Comparison of ENCODE assay signal across 19 cellular contexts in the genomic region with DNA sequence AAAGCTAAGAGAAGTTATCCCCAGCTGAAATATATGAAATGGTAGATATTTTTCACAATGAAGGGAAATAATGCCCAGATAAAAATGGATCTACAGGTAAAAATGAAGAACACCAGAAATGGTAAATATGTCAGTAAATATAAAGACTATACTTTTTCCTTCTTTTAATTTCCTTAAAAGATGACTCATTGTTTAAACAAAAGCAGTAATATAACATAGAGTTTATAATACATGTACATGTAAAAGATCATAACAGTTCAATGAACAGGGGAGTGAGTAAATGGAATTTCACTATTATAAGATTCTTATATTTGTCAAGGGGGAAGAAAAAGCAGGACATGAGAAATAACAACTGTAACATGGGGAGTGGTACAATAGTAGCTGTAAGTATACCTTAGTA.
"Had no signal": no experiment of that assay in that cellular context is flagged by ENCODE, and none has a peak within 500 bp of the region (broad histone marks: within the 10 kb centered on the region; RNA-seq: fewer than 3 reads in every experiment).

No MANE protein-coding gene starts in this region.

- H3K4me3 Mint-ChIP-seq: effector memory CD8-positive, alpha-beta T cell; mesothelial cell of epicardium; nephron; neural progenitor cell; stimulated activated naive B cell treated with anti-CD40 and anti-IgM and Interleukin-4, amounts not matched to agents 10 μg/mL and 1 μg/mL and 100 μg/mL, for 72 hours; stimulated activated naive CD8-positive, alpha-beta T cell treated with anti-CD3 and anti-CD28 coated beads, Interleukin-15, Interleukin-2, amounts not matched to agents 100 ng/mL and 50 ng/mL, for 24 hours had no signal

- H3K27me3 Mint-ChIP-seq: effector memory CD8-positive, alpha-beta T cell; naive thymus-derived CD4-positive, alpha-beta T cell; stimulated activated naive B cell treated with anti-CD40 and anti-IgM and Interleukin-4, amounts not matched to agents 10 μg/mL and 1 μg/mL and 100 μg/mL, for 72 hours; stimulated activated naive CD8-positive, alpha-beta T cell treated with anti-CD3 and anti-CD28 coated beads, Interleukin-15, Interleukin-2, amounts not matched to agents 100 ng/mL and 50 ng/mL, for 24 hours had no signal

- H3K27ac Mint-ChIP-seq: effector memory CD8-positive, alpha-beta T cell; mesothelial cell of epicardium; naive thymus-derived CD4-positive, alpha-beta T cell; nephron; neural progenitor cell; stimulated activated naive B cell treated with anti-CD40 and anti-IgM and Interleukin-4, amounts not matched to agents 10 μg/mL and 1 μg/mL and 100 μg/mL, for 72 hours had no signal

- H3K4me1 ChIP-seq: neural progenitor cell, psoas muscle, upper lobe of right lung, uterus had no signal

- H3K9me3 Mint-ChIP-seq: effector memory CD8-positive, alpha-beta T cell; mesothelial cell of epicardium; naive thymus-derived CD4-positive, alpha-beta T cell; nephron; neural progenitor cell; stimulated activated naive B cell treated with anti-CD40 and anti-IgM and Interleukin-4, amounts not matched to agents 10 μg/mL and 1 μg/mL and 100 μg/mL, for 72 hours; stimulated activated naive CD8-positive, alpha-beta T cell treated with anti-CD3 and anti-CD28 coated beads, Interleukin-15, Interleukin-2, amounts not matched to agents 100 ng/mL and 50 ng/mL, for 24 hours had no signal

- H3K4me3 ChIP-seq: neural progenitor cell, psoas muscle, skin epidermis, thoracic aorta, transverse colon, upper lobe of right lung, uterus had no signal

- DNase-seq: cortex of kidney; effector memory CD8-positive, alpha-beta T cell; mesenchymal stem cell; naive thymus-derived CD4-positive, alpha-beta T cell; psoas muscle; right cardiac atrium; stimulated activated CD4-positive, alpha-beta T cell treated with anti-CD3 and anti-CD28 coated beads, Interleukin-15, amount 100 ng/mL, for 24 hours; stimulated activated CD4-positive, alpha-beta T cell treated with anti-CD3 and anti-CD28 coated beads, Interleukin-2, amount 100 ng/mL, for 48 hours; stimulated activated naive B cell treated with anti-CD40 and anti-IgM and Interleukin-4, amounts not matched to agents 10 μg/mL and 1 μg/mL and 100 μg/mL, for 72 hours; transverse colon; upper lobe of right lung; uterus had no signal

- H3K36me3 ChIP-seq: neural progenitor cell, thoracic aorta, transverse colon, upper lobe of right lung, uterus had no signal

- ATAC-seq: effector memory CD8-positive, alpha-beta T cell; left lobe of liver; naive thymus-derived CD4-positive, alpha-beta T cell; psoas muscle; right cardiac atrium; stimulated activated naive B cell treated with anti-CD40 and anti-IgM and Interleukin-4, amounts not matched to agents 10 μg/mL and 1 μg/mL and 100 μg/mL, for 72 hours; upper lobe of right lung had no signal

- H3K9me3 ChIP-seq: psoas muscle, thoracic aorta, transverse colon, upper lobe of right lung, uterus had no signal

- H3K27ac ChIP-seq: neural progenitor cell, psoas muscle, skin epidermis, thoracic aorta, upper lobe of right lung, uterus had no signal

- H3K27me3 ChIP-seq: neural progenitor cell, transverse colon, upper lobe of right lung, uterus had no signal
